1 cellular context compared by ENCODE assay signal in the genomic region with DNA sequence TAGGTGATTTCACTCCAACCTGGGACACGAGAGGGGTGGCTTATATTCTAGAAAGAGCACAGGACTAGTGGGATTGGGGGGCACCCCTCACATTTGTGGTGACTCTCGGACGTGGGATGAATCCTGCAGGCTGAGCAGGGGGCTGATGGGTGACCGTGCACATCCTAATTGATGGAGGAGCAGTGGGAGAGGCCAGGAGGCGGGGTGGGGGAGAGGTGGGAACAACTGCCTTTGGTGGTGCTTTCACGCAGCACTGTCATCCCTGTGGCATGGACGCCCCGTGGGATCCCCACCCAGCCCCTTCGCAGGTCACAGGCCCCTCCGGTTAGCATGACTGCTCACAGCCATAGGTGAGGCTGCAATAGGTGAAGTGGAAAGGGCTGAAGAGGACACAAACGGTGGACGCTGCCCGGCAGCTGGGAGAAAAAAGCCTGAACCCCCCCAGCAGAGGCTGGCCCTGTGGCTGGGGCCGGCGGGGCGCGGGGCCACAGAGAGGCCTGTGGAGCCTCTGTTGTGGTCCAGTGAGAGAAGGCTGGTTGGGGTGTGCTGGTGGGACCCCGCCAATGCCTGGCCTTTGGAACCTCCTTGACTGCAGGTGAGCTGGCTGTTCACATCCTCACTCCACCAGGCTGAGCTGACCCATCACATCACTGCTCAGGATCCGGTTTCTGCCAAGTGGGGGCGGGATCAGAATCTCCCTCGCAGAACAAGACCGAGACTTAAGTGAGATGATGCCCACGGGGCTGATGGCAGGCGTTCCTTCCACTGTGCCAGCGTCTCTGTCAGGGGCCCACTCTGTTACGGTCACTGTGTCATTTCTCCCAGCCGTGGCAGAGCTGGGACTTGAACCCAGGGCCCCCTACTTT.
TF ChIP-seq lines count a peak whose summit lies in the region.

No MANE protein-coding gene starts in this region.

TF ChIP-seq in H1, 55 proteins besides CTCF, POLR2A, EP300 and RAD21 (continued from another document):
- TF ChIP-seq, protein P1, sequence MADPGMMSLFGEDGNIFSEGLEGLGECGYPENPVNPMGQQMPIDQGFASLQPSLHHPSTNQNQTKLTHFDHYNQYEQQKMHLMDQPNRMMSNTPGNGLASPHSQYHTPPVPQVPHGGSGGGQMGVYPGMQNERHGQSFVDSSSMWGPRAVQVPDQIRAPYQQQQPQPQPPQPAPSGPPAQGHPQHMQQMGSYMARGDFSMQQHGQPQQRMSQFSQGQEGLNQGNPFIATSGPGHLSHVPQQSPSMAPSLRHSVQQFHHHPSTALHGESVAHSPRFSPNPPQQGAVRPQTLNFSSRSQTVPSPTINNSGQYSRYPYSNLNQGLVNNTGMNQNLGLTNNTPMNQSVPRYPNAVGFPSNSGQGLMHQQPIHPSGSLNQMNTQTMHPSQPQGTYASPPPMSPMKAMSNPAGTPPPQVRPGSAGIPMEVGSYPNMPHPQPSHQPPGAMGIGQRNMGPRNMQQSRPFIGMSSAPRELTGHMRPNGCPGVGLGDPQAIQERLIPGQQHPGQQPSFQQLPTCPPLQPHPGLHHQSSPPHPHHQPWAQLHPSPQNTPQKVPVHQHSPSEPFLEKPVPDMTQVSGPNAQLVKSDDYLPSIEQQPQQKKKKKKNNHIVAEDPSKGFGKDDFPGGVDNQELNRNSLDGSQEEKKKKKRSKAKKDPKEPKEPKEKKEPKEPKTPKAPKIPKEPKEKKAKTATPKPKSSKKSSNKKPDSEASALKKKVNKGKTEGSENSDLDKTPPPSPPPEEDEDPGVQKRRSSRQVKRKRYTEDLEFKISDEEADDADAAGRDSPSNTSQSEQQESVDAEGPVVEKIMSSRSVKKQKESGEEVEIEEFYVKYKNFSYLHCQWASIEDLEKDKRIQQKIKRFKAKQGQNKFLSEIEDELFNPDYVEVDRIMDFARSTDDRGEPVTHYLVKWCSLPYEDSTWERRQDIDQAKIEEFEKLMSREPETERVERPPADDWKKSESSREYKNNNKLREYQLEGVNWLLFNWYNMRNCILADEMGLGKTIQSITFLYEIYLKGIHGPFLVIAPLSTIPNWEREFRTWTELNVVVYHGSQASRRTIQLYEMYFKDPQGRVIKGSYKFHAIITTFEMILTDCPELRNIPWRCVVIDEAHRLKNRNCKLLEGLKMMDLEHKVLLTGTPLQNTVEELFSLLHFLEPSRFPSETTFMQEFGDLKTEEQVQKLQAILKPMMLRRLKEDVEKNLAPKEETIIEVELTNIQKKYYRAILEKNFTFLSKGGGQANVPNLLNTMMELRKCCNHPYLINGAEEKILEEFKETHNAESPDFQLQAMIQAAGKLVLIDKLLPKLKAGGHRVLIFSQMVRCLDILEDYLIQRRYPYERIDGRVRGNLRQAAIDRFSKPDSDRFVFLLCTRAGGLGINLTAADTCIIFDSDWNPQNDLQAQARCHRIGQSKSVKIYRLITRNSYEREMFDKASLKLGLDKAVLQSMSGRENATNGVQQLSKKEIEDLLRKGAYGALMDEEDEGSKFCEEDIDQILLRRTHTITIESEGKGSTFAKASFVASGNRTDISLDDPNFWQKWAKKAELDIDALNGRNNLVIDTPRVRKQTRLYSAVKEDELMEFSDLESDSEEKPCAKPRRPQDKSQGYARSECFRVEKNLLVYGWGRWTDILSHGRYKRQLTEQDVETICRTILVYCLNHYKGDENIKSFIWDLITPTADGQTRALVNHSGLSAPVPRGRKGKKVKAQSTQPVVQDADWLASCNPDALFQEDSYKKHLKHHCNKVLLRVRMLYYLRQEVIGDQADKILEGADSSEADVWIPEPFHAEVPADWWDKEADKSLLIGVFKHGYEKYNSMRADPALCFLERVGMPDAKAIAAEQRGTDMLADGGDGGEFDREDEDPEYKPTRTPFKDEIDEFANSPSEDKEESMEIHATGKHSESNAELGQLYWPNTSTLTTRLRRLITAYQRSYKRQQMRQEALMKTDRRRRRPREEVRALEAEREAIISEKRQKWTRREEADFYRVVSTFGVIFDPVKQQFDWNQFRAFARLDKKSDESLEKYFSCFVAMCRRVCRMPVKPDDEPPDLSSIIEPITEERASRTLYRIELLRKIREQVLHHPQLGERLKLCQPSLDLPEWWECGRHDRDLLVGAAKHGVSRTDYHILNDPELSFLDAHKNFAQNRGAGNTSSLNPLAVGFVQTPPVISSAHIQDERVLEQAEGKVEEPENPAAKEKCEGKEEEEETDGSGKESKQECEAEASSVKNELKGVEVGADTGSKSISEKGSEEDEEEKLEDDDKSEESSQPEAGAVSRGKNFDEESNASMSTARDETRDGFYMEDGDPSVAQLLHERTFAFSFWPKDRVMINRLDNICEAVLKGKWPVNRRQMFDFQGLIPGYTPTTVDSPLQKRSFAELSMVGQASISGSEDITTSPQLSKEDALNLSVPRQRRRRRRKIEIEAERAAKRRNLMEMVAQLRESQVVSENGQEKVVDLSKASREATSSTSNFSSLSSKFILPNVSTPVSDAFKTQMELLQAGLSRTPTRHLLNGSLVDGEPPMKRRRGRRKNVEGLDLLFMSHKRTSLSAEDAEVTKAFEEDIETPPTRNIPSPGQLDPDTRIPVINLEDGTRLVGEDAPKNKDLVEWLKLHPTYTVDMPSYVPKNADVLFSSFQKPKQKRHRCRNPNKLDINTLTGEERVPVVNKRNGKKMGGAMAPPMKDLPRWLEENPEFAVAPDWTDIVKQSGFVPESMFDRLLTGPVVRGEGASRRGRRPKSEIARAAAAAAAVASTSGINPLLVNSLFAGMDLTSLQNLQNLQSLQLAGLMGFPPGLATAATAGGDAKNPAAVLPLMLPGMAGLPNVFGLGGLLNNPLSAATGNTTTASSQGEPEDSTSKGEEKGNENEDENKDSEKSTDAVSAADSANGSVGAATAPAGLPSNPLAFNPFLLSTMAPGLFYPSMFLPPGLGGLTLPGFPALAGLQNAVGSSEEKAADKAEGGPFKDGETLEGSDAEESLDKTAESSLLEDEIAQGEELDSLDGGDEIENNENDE (IDR thresholded peaks at IDR 0.05; ENCODE audit: insufficient replicate concordance, low read length): no peak
- TF ChIP-seq RNF2 (IDR thresholded peaks at IDR 0.05; ENCODE audit: borderline replicate concordance, low read depth, low read length, missing control alignments, poor library complexity, severe bottlenecking): no peak
TF ChIP-seq in H1: peak in this region for 0.
